8 cellular contexts compared by ENCODE assay signal in the genomic region with DNA sequence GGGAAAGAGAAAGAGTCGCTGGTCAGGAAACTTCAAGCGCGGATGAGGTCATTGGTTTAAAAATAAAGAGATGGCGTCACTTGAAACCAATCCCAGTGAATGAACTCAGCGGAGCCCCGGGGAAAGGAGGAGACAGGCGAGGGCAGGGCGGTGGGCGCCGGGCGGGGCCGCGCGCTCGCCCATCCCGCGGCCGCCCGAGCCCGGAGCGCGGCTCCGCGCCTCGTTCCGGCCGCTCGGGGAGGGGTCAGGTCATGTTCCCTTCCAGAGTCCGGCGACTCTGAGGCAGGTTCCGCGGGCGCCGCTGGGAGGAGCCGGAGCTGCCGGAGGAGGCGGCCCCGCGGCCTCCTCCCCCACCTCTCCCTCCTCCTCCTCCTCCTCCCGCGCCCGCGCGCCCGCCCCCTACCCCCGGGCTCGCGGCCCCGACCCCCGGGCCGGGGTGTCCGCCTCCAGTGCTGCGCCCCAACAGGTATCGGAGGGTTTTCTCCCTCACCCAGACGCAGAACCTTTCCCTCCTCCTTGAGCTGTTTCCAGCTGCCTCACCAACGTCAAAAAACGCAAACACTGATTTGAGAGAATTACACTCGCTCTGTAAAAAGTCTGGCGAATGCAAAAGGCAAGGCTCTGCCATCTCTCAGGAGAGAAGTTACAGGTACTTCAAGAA. TPM values are rescaled to one million over a fixed set of nuclear protein-coding genes. Genes with fewer than 3 reads are reported as not detected.
DNase-seq lines count a peak whose midpoint lies in the region; ATAC-seq, FAIRE-seq and TF ChIP-seq lines count a peak whose summit lies in the region.

A gene with protein sequence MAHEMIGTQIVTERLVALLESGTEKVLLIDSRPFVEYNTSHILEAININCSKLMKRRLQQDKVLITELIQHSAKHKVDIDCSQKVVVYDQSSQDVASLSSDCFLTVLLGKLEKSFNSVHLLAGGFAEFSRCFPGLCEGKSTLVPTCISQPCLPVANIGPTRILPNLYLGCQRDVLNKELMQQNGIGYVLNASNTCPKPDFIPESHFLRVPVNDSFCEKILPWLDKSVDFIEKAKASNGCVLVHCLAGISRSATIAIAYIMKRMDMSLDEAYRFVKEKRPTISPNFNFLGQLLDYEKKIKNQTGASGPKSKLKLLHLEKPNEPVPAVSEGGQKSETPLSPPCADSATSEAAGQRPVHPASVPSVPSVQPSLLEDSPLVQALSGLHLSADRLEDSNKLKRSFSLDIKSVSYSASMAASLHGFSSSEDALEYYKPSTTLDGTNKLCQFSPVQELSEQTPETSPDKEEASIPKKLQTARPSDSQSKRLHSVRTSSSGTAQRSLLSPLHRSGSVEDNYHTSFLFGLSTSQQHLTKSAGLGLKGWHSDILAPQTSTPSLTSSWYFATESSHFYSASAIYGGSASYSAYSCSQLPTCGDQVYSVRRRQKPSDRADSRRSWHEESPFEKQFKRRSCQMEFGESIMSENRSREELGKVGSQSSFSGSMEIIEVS (minus strand): TSS at position 279 of the 661 bp plus-strand sequence. CDS start 41,765 bp downstream, outside the sequence.

- no peaks in the 10 kb centered on the region for H4K20me1 ChIP-seq in keratinocyte (ENCODE audit: control insufficient read depth, extremely low read depth, insufficient read depth, low read length)

- dilution Hi-C loops in keratinocyte (cut with MboI; ENCODE audit: extremely low pct_ligation_motif_present, low sequenced_read_pairs) = no loop called here

- no peaks in the 10 kb centered on the region for H3K9me3 ChIP-seq in keratinocyte (ENCODE audit: control insufficient read depth, low read depth, low read length)

- H3K36me3 ChIP-seq in keratinocyte (ENCODE audit: control insufficient read depth in 2 of 2, extremely low read depth in 1 of 2, insufficient read depth in 2 of 2, low read length in 2 of 2) = peaks cover 0 to 2% of the 10 kb centered on the region in 2 experiments

- peak within 1 kb of the TSS; percentile 95 for H3K27ac ChIP-seq in keratinocyte (ENCODE audit: control insufficient read depth, insufficient read depth, low read length)

- H3K9ac ChIP-seq in keratinocyte (ENCODE audit: control insufficient read depth, extremely low read depth, insufficient read depth, low read length) = peak within 1 kb of the TSS; percentile 100

- peak; percentile 55 to 59 for DNase-seq in AML-193 (lab: John Stamatoyannopoulos, UW)
- DNase-seq in NCI-H345 (lab: John Stamatoyannopoulos, UW) = peak; percentile 91
- peak; percentile 35 to 56 for DNase-seq in activated CD4-positive, alpha-beta T cell treated with anti-CD3 and anti-CD28 coated beads for 24 hours (ENCODE audit: low read depth in 2 of 2)
- peak; percentile 91 for DNase-seq in cerebellum (ENCODE audit: low spot score)
- DNase-seq in keratinocyte (ENCODE audit: low read depth, low spot score) = peak; percentile 38
- DNase-seq in stimulated activated CD4-positive, alpha-beta T cell treated with anti-CD3 and anti-CD28 coated beads, Interleukin-12 subunit alpha, Interleukin-12 subunit beta, amount 100 ng/mL, for 48 hours (ENCODE audit: low read depth in 2 of 3, low spot score in 1 of 3) = peak; percentile 54 to 65 (median 65)

- peak in 1 of 3 experiments; percentile 8 for TF ChIP-seq CTCF in keratinocyte (optimal IDR thresholded peaks at IDR 0.05 in 1 of 3, IDR thresholded peaks at IDR 0.05 in 1 of 3, conservative IDR thresholded peaks at IDR 0.05 in 1 of 3; ENCODE audit: extremely low read depth in 1 of 3, insufficient read depth in 2 of 3, low read length in 3 of 3)

- peak within 1 kb of the TSS; percentile 32 for H2AFZ ChIP-seq in keratinocyte (ENCODE audit: control insufficient read depth, low read length)

- no peaks in the 10 kb centered on the region for H3K27me3 ChIP-seq in keratinocyte (ENCODE audit: control insufficient read depth, extremely low read depth, insufficient read depth, low read length)

- no peak for FAIRE-seq in keratinocyte (lab: Jason Lieb, UNC)

- H3K79me2 ChIP-seq in keratinocyte (ENCODE audit: control insufficient read depth, insufficient read depth, low read length) = peaks cover 21% of the 10 kb centered on the region

- ATAC-seq in GM19023 (IDR thresholded peaks at IDR 0.05; ENCODE audit: unreplicated experiment) (peak; percentile 79), HG03196 (IDR thresholded peaks at IDR 0.05; ENCODE audit: unreplicated experiment) (peak; percentile 70)

- peak within 1 kb of the TSS; percentile 74 to 79 (median 78) for H3K4me3 ChIP-seq in keratinocyte (ENCODE audit: control insufficient read depth in 2 of 3, extremely low read depth in 1 of 3, insufficient read depth in 2 of 3, low read depth in 1 of 3, low read length in 3 of 3)

- H3K4me2 ChIP-seq in keratinocyte (ENCODE audit: control insufficient read depth, extremely low read depth, insufficient read depth, low read depth, low read length) = peak within 1 kb of the TSS; percentile 97

- H3K9me1 ChIP-seq in keratinocyte (ENCODE audit: control insufficient read depth, extremely low read depth, insufficient read depth, low read length) = no peaks in the 10 kb centered on the region

- H3K4me1 ChIP-seq in keratinocyte (ENCODE audit: control insufficient read depth, extremely low read depth, insufficient read depth, low read length) = peaks cover 19% of the 10 kb centered on the region

RNA-seq across cellular contexts. Expression of the gene that starts here (rescaled TPM):
- 15.9 TPM for total RNA-seq in cerebellum
- 7.6 to 9.3 TPM (median 8.2 TPM) in 3 replicates for polyA plus RNA-seq in keratinocyte
- 7.3 TPM for polyA plus RNA-seq in keratinocyte (2011; ENCODE audit: low read depth)
- polyA plus RNA-seq in keratinocyte (2011; cell fraction: cytosol; rRNA removed) = 6.3 and 9.5 TPM in 2 replicates
- polyA plus RNA-seq in keratinocyte (2011; cell fraction: nucleus; rRNA removed) = 8.6 and 10.2 TPM in 2 replicates
- polyA plus RNA-seq in keratinocyte (2012; ENCODE audit: low replicate concordance) = 7.0 and 11.6 TPM in 2 replicates
- 11.5 to 15.7 TPM (median 12.1 TPM) in 3 replicates for polyA minus RNA-seq in keratinocyte
- 5.6 TPM for polyA minus RNA-seq in keratinocyte (2011; cell fraction: cytosol; rRNA and poly(A)+ RNA removed)
- 7.9 and 18.6 TPM in 2 replicates for polyA minus RNA-seq in keratinocyte (2011; cell fraction: nucleus; rRNA and poly(A)+ RNA removed)

Comparison
In these comparisons a context has a peak if more than half of its experiments do, and no peak if none do; other contexts are left out.
1. Peak in every context shown above with its lines: DNase-seq, ATAC-seq, H3K4me3 ChIP-seq and H3K27ac ChIP-seq.
2. DNase-seq: peak in every context shown above with its lines; median percentile 91 in NCI-H345; 91 in cerebellum; 65 in stimulated activated CD4-positive, alpha-beta T cell treated with anti-CD3 and anti-CD28 coated beads, Interleukin-12 subunit alpha, Interleukin-12 subunit beta, amount 100 ng/mL, for 48 hours; 57 in AML-193; 46 in activated CD4-positive, alpha-beta T cell treated with anti-CD3 and anti-CD28 coated beads for 24 hours; 38 in keratinocyte.